Comparison of ENCODE assay signal across 8 cellular contexts in genomic region chr5:43073597-43074546, GRCh38. TPM values are rescaled to one million over a fixed set of nuclear protein-coding genes. Genes with fewer than 3 reads are reported as not detected.
DNase-seq lines count a peak whose midpoint lies in the region; ATAC-seq, FAIRE-seq and TF ChIP-seq lines count a peak whose summit lies in the region.

No MANE protein-coding gene starts in this region.

- H3K9me3 Mint-ChIP-seq in T-cell: no peaks in the 10 kb centered on the region
- H3K9me3 Mint-ChIP-seq in naive thymus-derived CD4-positive, alpha-beta T cell: no peaks in the 10 kb centered on the region

- peak overlapping the region; percentile 29 to 70 for H3K27ac Mint-ChIP-seq in T-cell
- peak overlapping the region in 7 of 9 donors; percentile 19 to 83 (median 36) for H3K27ac Mint-ChIP-seq in naive thymus-derived CD4-positive, alpha-beta T cell

- no peak overlapping the region for H3K4me3 ChIP-seq in bronchial epithelial cell (ENCODE audit: low read depth, low read length)
- H3K4me3 ChIP-seq in naive thymus-derived CD4-positive, alpha-beta T cell (ENCODE audit: low read length): no peak overlapping the region

- FAIRE-seq in bronchial epithelial cell (lab: Jason Lieb, UNC): no peak

- no peak overlapping the region for H3K27ac ChIP-seq in naive thymus-derived CD4-positive, alpha-beta T cell (ENCODE audit: low read depth, low read length)

- ATAC-seq in T-cell (replicated peaks in 1 of 4) (peak; percentile 61 to 78 (median 64)), HG03175 (IDR thresholded peaks at IDR 0.05; ENCODE audit: unreplicated experiment) (no peak)
- peak; percentile 80 for ATAC-seq in naive thymus-derived CD4-positive, alpha-beta T cell

- peak; percentile 58 for TF ChIP-seq CTCF in AG09319 (IDR thresholded peaks at IDR 0.05; ENCODE audit: low read depth, low read length)
- peak; percentile 65 for TF ChIP-seq CTCF in GM12874 (IDR thresholded peaks at IDR 0.05; ENCODE audit: insufficient read depth, low read depth, low read length)
- peak; percentile 64 for TF ChIP-seq CTCF in bronchial epithelial cell (IDR thresholded peaks at IDR 0.05; ENCODE audit: insufficient read depth, low read length, severe bottlenecking)

- H3K4me3 Mint-ChIP-seq in T-cell: no peak overlapping the region
- peak overlapping the region in 3 of 10 donors; percentile 12 to 50 (median 18) for H3K4me3 Mint-ChIP-seq in naive thymus-derived CD4-positive, alpha-beta T cell

- H3K4me1 Mint-ChIP-seq in T-cell: peaks cover 56 to 66% (median 56%) of the 10 kb centered on the region in 3 donors
- H3K4me1 Mint-ChIP-seq in naive thymus-derived CD4-positive, alpha-beta T cell: peaks cover 42 to 77% (median 61%) of the 10 kb centered on the region in 7 donors

- no peaks in the 10 kb centered on the region for H3K9me3 ChIP-seq in naive thymus-derived CD4-positive, alpha-beta T cell (ENCODE audit: control insufficient read depth in 2 of 3, low read length in 3 of 3)

- H3K36me3 ChIP-seq in bronchial epithelial cell (ENCODE audit: control insufficient read depth, insufficient read depth, low read length): peaks cover 7% of the 10 kb centered on the region
- H3K36me3 ChIP-seq in naive thymus-derived CD4-positive, alpha-beta T cell (ENCODE audit: control insufficient read depth in 2 of 3, insufficient read depth in 3 of 3, low read length in 3 of 3): peaks cover 0 to 13% (median 0%) of the 10 kb centered on the region in 3 experiments

- H3K27me3 Mint-ChIP-seq in T-cell: no peaks in the 10 kb centered on the region
- H3K27me3 Mint-ChIP-seq in naive thymus-derived CD4-positive, alpha-beta T cell: no peaks in the 10 kb centered on the region

- peaks cover 37% of the 10 kb centered on the region for H3K36me3 Mint-ChIP-seq in T-cell
- H3K36me3 Mint-ChIP-seq in naive thymus-derived CD4-positive, alpha-beta T cell: peaks cover 6 to 30% (median 22%) of the 10 kb centered on the region in 5 donors

- POLR2A ChIA-PET in T-cell (lab: Charles Lee): no interaction called here
- POLR2A ChIA-PET in naive thymus-derived CD4-positive, alpha-beta T cell (lab: Charles Lee): interaction anchor here (0.6 to 11.0 kb wide), 4 partner anchors 13 to 411 kb away, joined by 4 to 595 read pairs (median 5); partner anchors contain the start of gene ANXA2R

- CTCF ChIA-PET in T-cell (lab: Charles Lee): interaction anchor here (0.6 to 1.5 kb wide), 6 partner anchors 9 to 162 kb away, joined by 3 to 5 read pairs (median 4); no protein-coding TSS in a partner anchor
- CTCF ChIA-PET in naive thymus-derived CD4-positive, alpha-beta T cell (lab: Charles Lee): interaction anchor here (1.3 to 1.7 kb wide), 2 partner anchors 32 to 558 kb away, joined by 3 to 7 read pairs; no protein-coding TSS in a partner anchor

- DNase-seq in AG09319 (ENCODE audit: extremely low read depth, low read depth) (no peak), NCI-H187 (lab: John Stamatoyannopoulos, UW) (peak; percentile 71 to 73), T-cell (peak in 29 of 34 experiments; percentile 15 to 63 (median 34)), bronchial epithelial cell (ENCODE audit: low read depth) (peak; percentile 39), UCSD-AML1 (lab: John Stamatoyannopoulos, UW; ENCODE audit: unreplicated experiment) (no peak)
- peak; percentile 7 to 73 (median 65) for DNase-seq in naive thymus-derived CD4-positive, alpha-beta T cell

- no peaks in the 10 kb centered on the region for H3K27me3 ChIP-seq in bronchial epithelial cell (ENCODE audit: control insufficient read depth, insufficient read depth, low read length)
- no peaks in the 10 kb centered on the region for H3K27me3 ChIP-seq in naive thymus-derived CD4-positive, alpha-beta T cell (ENCODE audit: control insufficient read depth in 2 of 2, insufficient read depth in 2 of 2, low read length in 2 of 2)

- intact Hi-C loops in naive thymus-derived CD4-positive, alpha-beta T cell (cut with micrococcal nuclease): loop anchor here (1.0 kb wide), 3 partner anchors 31 to 315 kb away; no protein-coding TSS in a partner anchor

- peaks cover 6 to 22% of the 10 kb centered on the region in 2 donors for H3K4me1 ChIP-seq in naive thymus-derived CD4-positive, alpha-beta T cell (ENCODE audit: control insufficient read depth in 2 of 2, insufficient read depth in 2 of 2, low read length in 2 of 2)

RNA-seq across cellular contexts. Expression of gene ANXA2R, which starts 33.8 kb away (rescaled TPM):
- total RNA-seq in T-cell (10 to 100 TPM; 47.8 to 64.1 (median 53.1) TPM), bronchial epithelial cell (0.26 TPM in 2 replicates)
- 10 to 100 TPM; 13.2 to 61.4 (median 42.0) TPM for total RNA-seq in naive thymus-derived CD4-positive, alpha-beta T cell
- 10 to 100 TPM; 55.7 to 70.2 TPM for polyA plus RNA-seq in naive thymus-derived CD4-positive, alpha-beta T cell

RNA-seq across cellular contexts. Expression of gene ZNF131, which starts 46.8 kb away (rescaled TPM):
- 10 to 100 TPM; 62.0 to 71.9 (median 67.5) TPM for total RNA-seq in T-cell
- total RNA-seq in bronchial epithelial cell: 33.9 and 40.8 TPM in 2 replicates
- 10 to 100 TPM; 47.2 to 83.4 (median 67.8) TPM for total RNA-seq in naive thymus-derived CD4-positive, alpha-beta T cell
- 10 to 100 TPM; 65.3 to 83.2 TPM for polyA plus RNA-seq in naive thymus-derived CD4-positive, alpha-beta T cell

Comparison
In these comparisons a context has a peak if more than half of its experiments do, and no peak if none do; other contexts are left out.
1. DNase-seq: peak in NCI-H187 (2 of 2), T-cell (29 of 34), bronchial epithelial cell (single experiment) and naive thymus-derived CD4-positive, alpha-beta T cell (9 of 9); none in AG09319 (single experiment) and UCSD-AML1 (single experiment).
2. RNA of gene ANXA2R, which starts 33.8 kb away (total RNA-seq): 47.8 to 64.1 TPM in T-cell and 13.2 to 61.4 TPM in naive thymus-derived CD4-positive, alpha-beta T cell; 0.26 TPM in bronchial epithelial cell; every median in the first group is over 10 times any median in the second.
3. Peak in every context shown above with its lines, with median percentiles within 50 percentile points of each other: CTCF ChIP-seq.